1 cellular context compared by ENCODE assay signal in genomic region chr13:85379991-85380390, GRCh38.
TF ChIP-seq lines count a peak whose summit lies in the region.

No MANE protein-coding gene starts in this region.

TF ChIP-seq in IMR-90, 13 proteins besides CTCF, POLR2A, EP300 and RAD21:
- TF ChIP-seq CEBPB (IDR thresholded peaks at IDR 0.05; ENCODE audit: low read depth, low read length) (no peak), FOS (IDR thresholded peaks at IDR 0.05; ENCODE audit: low read depth, low read length) (no peak), SMC3 (IDR thresholded peaks at IDR 0.05; ENCODE audit: low read depth, low read length) (no peak), RFX5 (IDR thresholded peaks at IDR 0.05; ENCODE audit: low read depth, low read length) (no peak), NFE2L2 (IDR thresholded peaks at IDR 0.05; ENCODE audit: low read depth, low read length) (no peak), RCOR1 (IDR thresholded peaks at IDR 0.05; ENCODE audit: insufficient replicate concordance, low read length) (no peak), CHD1 (IDR thresholded peaks at IDR 0.05; ENCODE audit: low read depth, low read length) (no peak), USF2 (IDR thresholded peaks at IDR 0.05; ENCODE audit: low read depth, low read length) (no peak), MXI1 (IDR thresholded peaks at IDR 0.05; ENCODE audit: borderline replicate concordance, low read depth, low read length) (no peak), BHLHE40 (IDR thresholded peaks at IDR 0.05; ENCODE audit: low read depth, low read length) (no peak), ELK1 (IDR thresholded peaks at IDR 0.05; ENCODE audit: borderline replicate concordance, low read depth, low read length) (no peak), MAFK (IDR thresholded peaks at IDR 0.05; ENCODE audit: low read depth, low read length) (no peak), MAZ (IDR thresholded peaks at IDR 0.05; ENCODE audit: borderline replicate concordance, low read depth, low read length) (no peak)
